1 cellular context compared by ENCODE assay signal in the genomic region with DNA sequence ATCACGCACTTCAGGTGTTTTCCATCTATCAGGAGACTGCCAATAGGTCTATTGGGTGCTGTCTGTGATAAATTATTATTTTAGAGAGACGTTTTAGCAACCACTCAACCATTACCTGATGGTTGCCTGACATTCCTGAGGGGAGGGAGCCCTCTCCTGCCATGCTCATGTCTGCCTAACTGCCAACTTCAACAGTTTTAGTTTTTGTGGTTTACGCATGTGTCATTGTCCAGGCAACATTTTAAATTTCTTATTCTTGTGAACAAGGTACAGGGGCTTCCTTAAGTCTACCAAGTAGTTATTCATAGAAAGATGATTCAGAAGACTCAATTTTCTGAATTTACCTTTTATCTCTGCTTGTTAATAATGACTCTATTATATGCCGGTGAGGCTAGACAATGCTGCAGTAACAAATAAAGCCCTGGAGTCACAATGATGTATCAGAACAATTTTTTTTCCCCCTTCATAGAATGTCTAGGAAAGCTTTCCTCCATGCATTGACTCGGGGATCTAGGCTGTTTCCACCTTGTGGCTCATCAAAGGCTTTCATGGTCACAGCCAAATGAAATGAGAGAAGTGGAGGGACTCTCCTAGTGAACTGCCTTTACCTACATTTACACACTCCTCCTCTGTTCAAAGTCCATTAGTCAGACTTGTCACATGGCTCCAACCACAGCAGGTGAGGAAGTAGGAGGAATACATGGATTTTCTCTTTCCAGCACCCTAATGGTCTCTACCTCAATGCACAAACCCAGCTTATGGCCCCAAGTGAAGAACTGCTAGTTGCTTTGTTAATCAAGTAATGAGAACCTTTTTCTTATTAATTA.
TF ChIP-seq lines count a peak whose summit lies in the region.

No MANE protein-coding gene starts in this region.

TF ChIP-seq in HepG2, 621 proteins besides CTCF, POLR2A, EP300 and RAD21 (continued from another document):
- TF ChIP-seq, protein P1, sequence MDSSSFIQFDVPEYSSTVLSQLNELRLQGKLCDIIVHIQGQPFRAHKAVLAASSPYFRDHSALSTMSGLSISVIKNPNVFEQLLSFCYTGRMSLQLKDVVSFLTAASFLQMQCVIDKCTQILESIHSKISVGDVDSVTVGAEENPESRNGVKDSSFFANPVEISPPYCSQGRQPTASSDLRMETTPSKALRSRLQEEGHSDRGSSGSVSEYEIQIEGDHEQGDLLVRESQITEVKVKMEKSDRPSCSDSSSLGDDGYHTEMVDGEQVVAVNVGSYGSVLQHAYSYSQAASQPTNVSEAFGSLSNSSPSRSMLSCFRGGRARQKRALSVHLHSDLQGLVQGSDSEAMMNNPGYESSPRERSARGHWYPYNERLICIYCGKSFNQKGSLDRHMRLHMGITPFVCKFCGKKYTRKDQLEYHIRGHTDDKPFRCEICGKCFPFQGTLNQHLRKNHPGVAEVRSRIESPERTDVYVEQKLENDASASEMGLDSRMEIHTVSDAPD (CRISPR knock-in tag; IDR thresholded peaks at IDR 0.05): no peak
